18 cellular contexts compared by ENCODE assay signal in genomic region chr4:77938560-77938959, GRCh38.
"Had no signal": no experiment of that assay in that cellular context is flagged by ENCODE, and none has a peak within 500 bp of the region (broad histone marks: within the 10 kb centered on the region; RNA-seq: fewer than 3 reads in every experiment).

No MANE protein-coding gene starts in this region.

- H3K4me2 ChIP-seq: hepatocyte had no signal

- H3K4me3 Mint-ChIP-seq: dendritic cell treated with granulocyte-macrophage colony-stimulating factor and Interleukin-4, amounts not matched to agents 40 ng/mL and 50 ng/mL, for 4 days; effector memory CD8-positive, alpha-beta T cell; naive thymus-derived CD4-positive, alpha-beta T cell; nephron progenitor cell had no signal

- H2AFZ ChIP-seq: hepatocyte had no signal

- H3K4me1 Mint-ChIP-seq: nephron progenitor cell had no signal

- H3K4me1 ChIP-seq: esophagus squamous epithelium, gastroesophageal sphincter, psoas muscle, spleen had no signal

- H3K27me3 Mint-ChIP-seq: dendritic cell treated with granulocyte-macrophage colony-stimulating factor and Interleukin-4, amounts not matched to agents 40 ng/mL and 50 ng/mL, for 4 days; effector memory CD8-positive, alpha-beta T cell; naive thymus-derived CD4-positive, alpha-beta T cell had no signal

- ATAC-seq: effector memory CD8-positive, alpha-beta T cell; gastroesophageal sphincter; naive thymus-derived CD4-positive, alpha-beta T cell; psoas muscle; sciatic nerve had no signal

- H3K36me3 ChIP-seq: neutrophil had no signal

- H3K27ac Mint-ChIP-seq: dendritic cell treated with granulocyte-macrophage colony-stimulating factor and Interleukin-4, amounts not matched to agents 40 ng/mL and 50 ng/mL, for 4 days; naive thymus-derived CD4-positive, alpha-beta T cell; nephron progenitor cell had no signal

- H3K27ac ChIP-seq: esophagus squamous epithelium, gastroesophageal sphincter, hepatocyte, neutrophil, psoas muscle, spleen had no signal

- H3K9me3 ChIP-seq: esophagus squamous epithelium, neutrophil, psoas muscle had no signal

- H3K79me2 ChIP-seq: hepatocyte had no signal

- DNase-seq: effector memory CD8-positive, alpha-beta T cell; esophagus squamous epithelium; foreskin fibroblast; naive thymus-derived CD4-positive, alpha-beta T cell; nephron progenitor cell; psoas muscle; retina; spleen; stimulated activated CD4-positive, alpha-beta T cell treated with anti-CD3 and anti-CD28 coated beads, Interleukin-15, amount 100 ng/mL, for 24 hours; stimulated activated CD4-positive, alpha-beta T cell treated with anti-CD3 and anti-CD28 coated beads, Interleukin-1b, Interleukin-23, amount 100 ng/mL, for 48 hours; stimulated activated CD4-positive, alpha-beta T cell treated with anti-CD3 and anti-CD28 coated beads, Interleukin-4, amount 100 ng/mL, for 24 hours; stimulated activated naive CD4-positive, alpha-beta T cell; trophoblast cell had no signal

- H3K4me3 ChIP-seq: esophagus squamous epithelium, gastroesophageal sphincter, hepatocyte, psoas muscle, spleen had no signal

- H3K27me3 ChIP-seq: esophagus squamous epithelium, gastroesophageal sphincter, hepatocyte, neutrophil, spleen had no signal
